In genomic region chr11:69010964-69011623, GRCh38 we compare ENCODE assay signal across 1 cellular context.
TF ChIP-seq lines count a peak whose summit lies in the region.

No MANE protein-coding gene starts in this region.

TF ChIP-seq in K562, 482 proteins besides CTCF, POLR2A, EP300 and RAD21 (continued from another document):
- TF ChIP-seq HES1 (IDR thresholded peaks at IDR 0.05; ENCODE audit: low read depth) (no peak), NFXL1 (CRISPR knock-in tag; IDR thresholded peaks at IDR 0.05) (no peak), E2F6 (IDR thresholded peaks at IDR 0.05; ENCODE audit: borderline replicate concordance in 1 of 2, extremely low read depth in 1 of 2, insufficient read depth in 1 of 2, insufficient read length in 1 of 2, low read depth in 1 of 2, low read length in 1 of 2, poor library complexity in 1 of 2, severe bottlenecking in 1 of 2) (peak; percentile 85 to 99), ZNF398 (CRISPR knock-in tag; IDR thresholded peaks at IDR 0.05) (no peak), CBX1 (IDR thresholded peaks at IDR 0.05; ENCODE audit: low read depth) (no peak), FUS (optimal IDR thresholded peaks at IDR 0.05; ENCODE audit: low read depth, low read length) (no peak), MAFG (tag; conservative IDR thresholded peaks at IDR 0.05) (no peak), ID3 (CRISPR knock-in tag; IDR thresholded peaks at IDR 0.05) (no peak), ID3 (tag; IDR thresholded peaks at IDR 0.05) (no peak), ETV5 (CRISPR knock-in tag; IDR thresholded peaks at IDR 0.05; ENCODE audit: low read depth) (no peak)
